Comparison of ENCODE assay signal across 24 cellular contexts in genomic region chr11:68408512-68408911, GRCh38.
"Had no signal": no experiment of that assay in that cellular context is flagged by ENCODE, and none has a peak within 500 bp of the region (broad histone marks: within the 10 kb centered on the region; RNA-seq: fewer than 3 reads in every experiment).

No MANE protein-coding gene starts in this region.

- H3K4me3 ChIP-seq: gastrocnemius medialis, lung, psoas muscle, skin epidermis, spleen, thoracic aorta, tibial nerve, upper lobe of right lung, uterus had no signal

- H3K9me3 ChIP-seq: gastrocnemius medialis, psoas muscle, spleen, thoracic aorta, tibial nerve, upper lobe of right lung, uterus had no signal

- DNase-seq: effector CD8-positive, alpha-beta T cell; endodermal cell; foreskin fibroblast; gastrocnemius medialis; head of caudate nucleus; kidney; natural killer cell; occipital lobe; psoas muscle; right cardiac atrium; spleen; stimulated activated CD4-positive, alpha-beta T cell treated with anti-CD3 and anti-CD28 coated beads, Interleukin-4, amount 100 ng/mL, for 4 hours; stimulated activated naive CD8-positive, alpha-beta T cell treated with anti-CD3 and anti-CD28 coated beads, Interleukin-15, Interleukin-2, amounts not matched to agents 100 U/mL and 50 U/mL, for 24 hours; upper lobe of right lung; uterus had no signal

- H3K36me3 ChIP-seq: uterus had no signal

- H3K9ac ChIP-seq: parathyroid adenoma had no signal

- H2AFZ ChIP-seq: parathyroid adenoma had no signal

- ATAC-seq: esophagus mucosa; gastrocnemius medialis; left lobe of liver; natural killer cell; psoas muscle; right cardiac atrium; stimulated activated memory B cell treated with anti-CD40 and anti-IgM and Interleukin-4, amounts not matched to agents 10 μg/mL and 1 μg/mL and 100 μg/mL, for 72 hours; stimulated activated naive CD8-positive, alpha-beta T cell treated with anti-CD3 and anti-CD28 coated beads, Interleukin-15, Interleukin-2, amounts not matched to agents 100 U/mL and 50 U/mL, for 24 hours; upper lobe of right lung had no signal

- H3K27ac ChIP-seq: epithelial cell of prostate, gastrocnemius medialis, parathyroid adenoma, psoas muscle, skin epidermis, spleen, thoracic aorta, tibial nerve, upper lobe of right lung, uterus had no signal

- H3K27me3 ChIP-seq: gastrocnemius medialis, spleen, tibial nerve, upper lobe of right lung, uterus had no signal

- H3K79me2 ChIP-seq: parathyroid adenoma had no signal

- H3K4me1 ChIP-seq: parathyroid adenoma, spleen, tibial nerve, uterus had no signal
